1 cellular context compared by ENCODE assay signal in the genomic region with DNA sequence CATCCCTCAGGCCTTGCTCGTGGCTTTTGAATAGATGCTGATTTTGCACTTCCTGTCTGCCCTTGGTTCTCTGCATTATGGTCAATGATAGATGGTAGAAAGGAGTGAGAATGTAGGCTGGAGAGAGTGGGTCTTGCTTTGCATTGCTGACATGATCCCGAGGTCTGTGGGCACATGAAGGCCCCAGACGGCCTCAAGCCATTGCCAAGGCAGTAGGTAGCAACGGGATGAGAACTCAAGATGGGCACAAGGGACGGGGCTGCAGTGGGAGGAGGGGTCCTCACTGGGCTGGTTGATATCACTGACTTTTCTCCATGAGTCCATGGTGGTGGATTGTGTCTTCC.
TF ChIP-seq lines count a peak whose summit lies in the region.

No MANE protein-coding gene starts in this region.

TF ChIP-seq in HepG2, 621 proteins besides CTCF, POLR2A, EP300 and RAD21 (continued from another document):
- TF ChIP-seq, protein P1, sequence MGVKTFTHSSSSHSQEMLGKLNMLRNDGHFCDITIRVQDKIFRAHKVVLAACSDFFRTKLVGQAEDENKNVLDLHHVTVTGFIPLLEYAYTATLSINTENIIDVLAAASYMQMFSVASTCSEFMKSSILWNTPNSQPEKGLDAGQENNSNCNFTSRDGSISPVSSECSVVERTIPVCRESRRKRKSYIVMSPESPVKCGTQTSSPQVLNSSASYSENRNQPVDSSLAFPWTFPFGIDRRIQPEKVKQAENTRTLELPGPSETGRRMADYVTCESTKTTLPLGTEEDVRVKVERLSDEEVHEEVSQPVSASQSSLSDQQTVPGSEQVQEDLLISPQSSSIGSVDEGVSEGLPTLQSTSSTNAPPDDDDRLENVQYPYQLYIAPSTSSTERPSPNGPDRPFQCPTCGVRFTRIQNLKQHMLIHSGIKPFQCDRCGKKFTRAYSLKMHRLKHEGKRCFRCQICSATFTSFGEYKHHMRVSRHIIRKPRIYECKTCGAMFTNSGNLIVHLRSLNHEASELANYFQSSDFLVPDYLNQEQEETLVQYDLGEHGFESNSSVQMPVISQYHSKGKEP (CRISPR knock-in tag; IDR thresholded peaks at IDR 0.05): no peak
- TF ChIP-seq, protein P2, sequence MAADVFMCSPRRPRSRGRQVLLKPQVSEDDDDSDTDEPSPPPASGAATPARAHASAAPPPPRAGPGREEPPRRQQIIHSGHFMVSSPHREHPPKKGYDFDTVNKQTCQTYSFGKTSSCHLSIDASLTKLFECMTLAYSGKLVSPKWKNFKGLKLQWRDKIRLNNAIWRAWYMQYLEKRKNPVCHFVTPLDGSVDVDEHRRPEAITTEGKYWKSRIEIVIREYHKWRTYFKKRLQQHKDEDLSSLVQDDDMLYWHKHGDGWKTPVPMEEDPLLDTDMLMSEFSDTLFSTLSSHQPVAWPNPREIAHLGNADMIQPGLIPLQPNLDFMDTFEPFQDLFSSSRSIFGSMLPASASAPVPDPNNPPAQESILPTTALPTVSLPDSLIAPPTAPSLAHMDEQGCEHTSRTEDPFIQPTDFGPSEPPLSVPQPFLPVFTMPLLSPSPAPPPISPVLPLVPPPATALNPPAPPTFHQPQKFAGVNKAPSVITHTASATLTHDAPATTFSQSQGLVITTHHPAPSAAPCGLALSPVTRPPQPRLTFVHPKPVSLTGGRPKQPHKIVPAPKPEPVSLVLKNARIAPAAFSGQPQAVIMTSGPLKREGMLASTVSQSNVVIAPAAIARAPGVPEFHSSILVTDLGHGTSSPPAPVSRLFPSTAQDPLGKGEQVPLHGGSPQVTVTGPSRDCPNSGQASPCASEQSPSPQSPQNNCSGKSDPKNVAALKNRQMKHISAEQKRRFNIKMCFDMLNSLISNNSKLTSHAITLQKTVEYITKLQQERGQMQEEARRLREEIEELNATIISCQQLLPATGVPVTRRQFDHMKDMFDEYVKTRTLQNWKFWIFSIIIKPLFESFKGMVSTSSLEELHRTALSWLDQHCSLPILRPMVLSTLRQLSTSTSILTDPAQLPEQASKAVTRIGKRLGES (CRISPR knock-in tag; IDR thresholded peaks at IDR 0.05; ENCODE audit: borderline replicate concordance): no peak
- TF ChIP-seq, protein P3, sequence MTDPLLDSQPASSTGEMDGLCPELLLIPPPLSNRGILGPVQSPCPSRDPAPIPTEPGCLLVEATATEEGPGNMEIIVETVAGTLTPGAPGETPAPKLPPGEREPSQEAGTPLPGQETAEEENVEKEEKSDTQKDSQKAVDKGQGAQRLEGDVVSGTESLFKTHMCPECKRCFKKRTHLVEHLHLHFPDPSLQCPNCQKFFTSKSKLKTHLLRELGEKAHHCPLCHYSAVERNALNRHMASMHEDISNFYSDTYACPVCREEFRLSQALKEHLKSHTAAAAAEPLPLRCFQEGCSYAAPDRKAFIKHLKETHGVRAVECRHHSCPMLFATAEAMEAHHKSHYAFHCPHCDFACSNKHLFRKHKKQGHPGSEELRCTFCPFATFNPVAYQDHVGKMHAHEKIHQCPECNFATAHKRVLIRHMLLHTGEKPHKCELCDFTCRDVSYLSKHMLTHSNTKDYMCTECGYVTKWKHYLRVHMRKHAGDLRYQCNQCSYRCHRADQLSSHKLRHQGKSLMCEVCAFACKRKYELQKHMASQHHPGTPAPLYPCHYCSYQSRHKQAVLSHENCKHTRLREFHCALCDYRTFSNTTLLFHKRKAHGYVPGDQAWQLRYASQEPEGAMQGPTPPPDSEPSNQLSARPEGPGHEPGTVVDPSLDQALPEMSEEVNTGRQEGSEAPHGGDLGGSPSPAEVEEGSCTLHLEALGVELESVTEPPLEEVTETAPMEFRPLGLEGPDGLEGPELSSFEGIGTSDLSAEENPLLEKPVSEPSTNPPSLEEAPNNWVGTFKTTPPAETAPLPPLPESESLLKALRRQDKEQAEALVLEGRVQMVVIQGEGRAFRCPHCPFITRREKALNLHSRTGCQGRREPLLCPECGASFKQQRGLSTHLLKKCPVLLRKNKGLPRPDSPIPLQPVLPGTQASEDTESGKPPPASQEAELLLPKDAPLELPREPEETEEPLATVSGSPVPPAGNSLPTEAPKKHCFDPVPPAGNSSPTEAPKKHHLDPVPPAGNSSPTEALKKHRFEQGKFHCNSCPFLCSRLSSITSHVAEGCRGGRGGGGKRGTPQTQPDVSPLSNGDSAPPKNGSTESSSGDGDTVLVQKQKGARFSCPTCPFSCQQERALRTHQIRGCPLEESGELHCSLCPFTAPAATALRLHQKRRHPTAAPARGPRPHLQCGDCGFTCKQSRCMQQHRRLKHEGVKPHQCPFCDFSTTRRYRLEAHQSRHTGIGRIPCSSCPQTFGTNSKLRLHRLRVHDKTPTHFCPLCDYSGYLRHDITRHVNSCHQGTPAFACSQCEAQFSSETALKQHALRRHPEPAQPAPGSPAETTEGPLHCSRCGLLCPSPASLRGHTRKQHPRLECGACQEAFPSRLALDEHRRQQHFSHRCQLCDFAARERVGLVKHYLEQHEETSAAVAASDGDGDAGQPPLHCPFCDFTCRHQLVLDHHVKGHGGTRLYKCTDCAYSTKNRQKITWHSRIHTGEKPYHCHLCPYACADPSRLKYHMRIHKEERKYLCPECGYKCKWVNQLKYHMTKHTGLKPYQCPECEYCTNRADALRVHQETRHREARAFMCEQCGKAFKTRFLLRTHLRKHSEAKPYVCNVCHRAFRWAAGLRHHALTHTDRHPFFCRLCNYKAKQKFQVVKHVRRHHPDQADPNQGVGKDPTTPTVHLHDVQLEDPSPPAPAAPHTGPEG (CRISPR knock-in tag; IDR thresholded peaks at IDR 0.05): no peak
TF ChIP-seq in HepG2: peak in this region for 1.
